ENCODE assay signal across 8 cellular contexts in the genomic region with DNA sequence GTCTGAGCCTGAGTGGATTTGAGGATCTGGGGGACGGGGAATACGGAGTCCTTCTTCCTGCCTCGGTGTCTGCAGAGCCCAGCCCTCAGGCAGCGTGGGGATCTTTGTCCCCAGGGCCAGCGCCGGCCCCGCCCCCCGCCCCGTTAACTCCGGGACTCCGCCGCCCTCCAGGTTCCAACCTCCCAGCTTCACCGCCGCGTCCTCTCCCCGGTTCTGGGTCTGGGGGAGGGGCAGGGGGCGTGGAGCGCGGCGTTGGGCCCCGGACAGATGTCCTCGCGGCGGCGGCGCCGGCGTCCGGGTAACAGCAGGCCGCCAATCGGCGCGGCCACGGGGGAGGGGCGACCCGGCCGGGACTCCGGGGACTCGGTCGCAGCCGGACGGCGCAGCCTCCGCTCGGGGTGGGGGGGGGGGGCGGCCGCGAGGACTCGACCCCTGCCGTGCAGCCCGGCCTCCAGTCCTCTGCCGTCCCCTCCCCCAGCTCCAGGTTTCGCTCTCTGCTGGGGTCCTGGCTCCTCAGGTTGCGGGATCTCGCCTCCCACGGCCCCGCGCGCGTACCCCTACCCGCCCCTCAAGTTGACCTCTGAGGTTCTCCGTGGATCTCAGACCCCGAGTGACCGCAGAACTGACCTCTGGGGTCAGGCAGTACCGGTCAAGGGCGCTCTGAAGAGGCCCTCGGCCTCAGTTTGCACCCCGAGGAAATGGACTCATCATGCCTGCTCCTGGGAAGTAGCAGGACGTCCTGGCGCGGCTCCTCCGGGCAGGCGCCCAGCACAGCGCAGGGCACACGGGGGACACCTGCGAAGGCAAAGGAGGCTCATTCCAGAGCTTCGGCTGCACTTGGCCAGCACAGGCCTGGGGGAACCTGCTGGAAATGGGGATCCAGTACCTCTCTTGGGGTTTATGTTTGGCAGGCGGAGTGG. TPM values are rescaled to one million over a fixed set of nuclear protein-coding genes. Genes with fewer than 3 reads are reported as not detected.
DNase-seq lines count a peak whose midpoint lies in the region; ATAC-seq and TF ChIP-seq lines count a peak whose summit lies in the region.

No MANE protein-coding gene starts in this region.

- H3K79me2 ChIP-seq in PC-3 (ENCODE audit: low read length) (no peaks in the 10 kb centered on the region), trophoblast cell (ENCODE audit: control insufficient read depth, insufficient read depth, low read length, poor library complexity) (no peaks in the 10 kb centered on the region)

- intact Hi-C loops in CD4-positive, alpha-beta memory T cell (cut with micrococcal nuclease), result no loop called here
- intact Hi-C loops in PC-3 (cut with micrococcal nuclease), result loop anchor here (10.0 kb wide), 1 partner anchor 87 kb away; no protein-coding TSS in a partner anchor

- no peak overlapping the region for H2BK12ac ChIP-seq in trophoblast cell (ENCODE audit: low read length)

- CTCF ChIA-PET in CD4-positive, alpha-beta memory T cell (lab: Charles Lee; ENCODE audit: partially characterized antibody), result no interaction called here
- CTCF ChIA-PET in PC-3 (lab: Charles Lee), result no interaction called here

- H3K27ac Mint-ChIP-seq in CD4-positive, alpha-beta memory T cell, result peak overlapping the region in 1 of 7 donors; percentile 30

- ATAC-seq in PC-3 (no peak), HG02588 (IDR thresholded peaks at IDR 0.05; ENCODE audit: unreplicated experiment) (no peak), GM19324 (IDR thresholded peaks at IDR 0.05; ENCODE audit: low FRiP score, unreplicated experiment) (no peak)

- no peak overlapping the region for H3K27ac ChIP-seq in CD4-positive, alpha-beta memory T cell (ENCODE audit: low read depth, low read length)
- H3K27ac ChIP-seq in PC-3 (ENCODE audit: low read length) (no peak overlapping the region), cardiac muscle cell (no peak overlapping the region), trophoblast cell (ENCODE audit: low read depth, low read length) (no peak overlapping the region)

- H3K4me3 ChIP-seq in CD4-positive, alpha-beta memory T cell (ENCODE audit: low read length in 2 of 2), result peak overlapping the region in 1 of 2 donors; percentile 15
- H3K4me3 ChIP-seq in PC-3 (ENCODE audit: low read length) (peak overlapping the region; percentile 51; the same call in 1 of the 2 replicates), cardiac muscle cell (peak overlapping the region; percentile 68), trophoblast cell (ENCODE audit: low read depth, low read length) (no peak overlapping the region)

- no peak overlapping the region for H3K18ac ChIP-seq in trophoblast cell (ENCODE audit: low read length)

- no peak overlapping the region for H4K91ac ChIP-seq in trophoblast cell (ENCODE audit: low read depth, low read length)

- H3K4me2 ChIP-seq in PC-3 (ENCODE audit: low read length), result peak overlapping the region; percentile 77
- peak overlapping the region; percentile 61 for H3K4me2 ChIP-seq in trophoblast cell (ENCODE audit: low read length)

- H4K12ac ChIP-seq in trophoblast cell (ENCODE audit: low read depth, low read length), result no peak overlapping the region

- no peaks in the 10 kb centered on the region for H3K9me3 ChIP-seq in CD4-positive, alpha-beta memory T cell (ENCODE audit: control insufficient read depth in 1 of 2, low read length in 2 of 2)
- H3K9me3 ChIP-seq in PC-3 (ENCODE audit: low read length), result no peaks in the 10 kb centered on the region
- no peaks in the 10 kb centered on the region for H3K9me3 ChIP-seq in cardiac muscle cell (ENCODE audit: low read depth)
- H3K9me3 ChIP-seq in trophoblast cell (ENCODE audit: insufficient read depth, low read depth, low read length), result peaks cover 1% of the 10 kb centered on the region

- H4K8ac ChIP-seq in trophoblast cell (ENCODE audit: low read depth, low read length), result no peak overlapping the region

- peaks cover 2 to 18% (median 6%) of the 10 kb centered on the region in 4 donors for H3K4me1 Mint-ChIP-seq in CD4-positive, alpha-beta memory T cell

- no peaks in the 10 kb centered on the region for H3K79me1 ChIP-seq in trophoblast cell (ENCODE audit: low read length)

- H3K4me1 ChIP-seq in CD4-positive, alpha-beta memory T cell (ENCODE audit: insufficient read depth, low read length), result peaks cover 13% of the 10 kb centered on the region
- H3K4me1 ChIP-seq in PC-3 (ENCODE audit: insufficient read depth, low read length) (0 out of 2 replicates have a peak, but pooled peaks cover 5% of the 10 kb centered on the region), cardiac muscle cell (ENCODE audit: low read depth) (peaks cover 23% of the 10 kb centered on the region), trophoblast cell (ENCODE audit: control insufficient read depth in 1 of 2, insufficient read depth in 2 of 2, low read length in 2 of 2) (peaks cover 4 to 6% of the 10 kb centered on the region in 2 experiments)

- H3K9ac ChIP-seq in PC-3 (ENCODE audit: low read length) (no peak overlapping the region), trophoblast cell (ENCODE audit: low read length) (no peak overlapping the region)

- H2AK5ac ChIP-seq in trophoblast cell (ENCODE audit: low read length), result no peak overlapping the region

- H3K36me3 ChIP-seq in CD4-positive, alpha-beta memory T cell (ENCODE audit: insufficient read depth, low read length), result no peaks in the 10 kb centered on the region
- H3K36me3 ChIP-seq in PC-3 (ENCODE audit: low read depth, low read length), result no peaks in the 10 kb centered on the region
- no peaks in the 10 kb centered on the region for H3K36me3 ChIP-seq in cardiac muscle cell
- no peaks in the 10 kb centered on the region for H3K36me3 ChIP-seq in trophoblast cell (ENCODE audit: control insufficient read depth in 1 of 2, insufficient read depth in 2 of 2, low read length in 2 of 2)

- peak overlapping the region; percentile 27 to 78 (median 69) for H3K4me3 Mint-ChIP-seq in CD4-positive, alpha-beta memory T cell

- H3F3A ChIP-seq in PC-3 (ENCODE audit: low read length, unreplicated experiment), result no peaks in the 10 kb centered on the region

- peaks cover 23% of the 10 kb centered on the region for H3K27me3 ChIP-seq in CD4-positive, alpha-beta memory T cell (ENCODE audit: insufficient read depth, low read length)
- peaks cover 68% of the 10 kb centered on the region for H3K27me3 ChIP-seq in PC-3 (ENCODE audit: low read length)
- peaks cover 17% of the 10 kb centered on the region for H3K27me3 ChIP-seq in cardiac muscle cell
- peaks cover 83% of the 10 kb centered on the region for H3K27me3 ChIP-seq in trophoblast cell (ENCODE audit: insufficient read depth, low read length)

- peaks cover 21 to 23% of the 10 kb centered on the region in 2 donors for H3K27me3 Mint-ChIP-seq in CD4-positive, alpha-beta memory T cell

- TF ChIP-seq CTCF in PC-3 (conservative IDR thresholded peaks at IDR 0.05; ENCODE audit: low read depth, low read length) (no peak), cardiac muscle cell (IDR thresholded peaks at IDR 0.05; ENCODE audit: low read depth, low read length) (no peak), GM20000 (IDR thresholded peaks at IDR 0.05; ENCODE audit: extremely low read depth, missing control alignments) (no peak)

- BruUV-seq in PC-3 (replicated peaks; lab: Mats Ljungman, UMichigan), result no TSS peak

- no peak overlapping the region for H3K14ac ChIP-seq in trophoblast cell (ENCODE audit: low read length)

- H3K9me2 ChIP-seq in PC-3 (replicated peaks; ENCODE audit: low read length), result no peaks in the 10 kb centered on the region

- peaks cover 0 to 3% (median 0%) of the 10 kb centered on the region in 8 donors for H3K9me3 Mint-ChIP-seq in CD4-positive, alpha-beta memory T cell

- no peak overlapping the region for H2BK5ac ChIP-seq in trophoblast cell (ENCODE audit: low read depth, low read length, poor library complexity)

- no peaks in the 10 kb centered on the region for H3K36me3 Mint-ChIP-seq in CD4-positive, alpha-beta memory T cell

- H3K4ac ChIP-seq in trophoblast cell (ENCODE audit: low read depth, low read length), result no peak overlapping the region

- H2BK120ac ChIP-seq in trophoblast cell (ENCODE audit: insufficient read depth, low read length, poor library complexity), result no peak overlapping the region

- H3K23ac ChIP-seq in trophoblast cell (ENCODE audit: low read length), result no peak overlapping the region

- H2AFZ ChIP-seq in PC-3 (ENCODE audit: low read length), result peak overlapping the region; percentile 69
- peak overlapping the region; percentile 10 for H2AFZ ChIP-seq in trophoblast cell (ENCODE audit: insufficient read depth, low read length, poor library complexity)

- no peak for DNase-seq in CD4-positive, alpha-beta memory T cell
- DNase-seq in PC-3 (no peak), cardiac muscle cell (ENCODE audit: low read depth in 1 of 2, low spot score in 1 of 2) (peak in 1 of 2 donors; percentile 80), trophoblast cell (no peak), GM20000 (ENCODE audit: low spot score) (no peak)
- DNase-seq in stimulated activated CD4-positive, alpha-beta T cell treated with anti-CD3 and anti-CD28 coated beads, Interleukin-15, amount 100 ng/mL, for 24 hours, result no peak

- no CpG with 5 or more reads among the region's 78 CpGs for WGBS in trophoblast cell (ENCODE audit: extremely low coverage, insufficient coverage, insufficient read length)

- POLR2A ChIA-PET in CD4-positive, alpha-beta memory T cell (lab: Charles Lee; ENCODE audit: partially characterized antibody), result interaction anchor here (1.2 kb wide), 1 partner anchor 686 kb away, joined by 3 read pairs; no protein-coding TSS in a partner anchor
- POLR2A ChIA-PET in PC-3 (lab: Charles Lee; ENCODE audit: unreplicated experiment), result interaction anchor here (0.7 kb wide), 1 partner anchor 490 kb away, joined by 3 read pairs; no protein-coding TSS in a partner anchor

- H4K20me1 ChIP-seq in PC-3 (ENCODE audit: low read length), result no peaks in the 10 kb centered on the region

RNA-seq across cellular contexts. Expression of gene ELFN1, which starts 2.3 kb away (rescaled TPM):
- under 1 TPM in 1 of 2 experiments, not detected in 1; 0.12 TPM for total RNA-seq in CD4-positive, alpha-beta memory T cell
- polyA plus RNA-seq in CD4-positive, alpha-beta memory T cell, result not detected
- total RNA-seq in PC-3 (2014; rRNA removed) (0.69 and 0.75 TPM in 2 replicates), cardiac muscle cell (48.7 and 51.6 TPM in 2 replicates)
- 8.9 and 13.4 TPM in 2 replicates for polyA plus RNA-seq in cardiac muscle cell
- polyA plus RNA-seq in trophoblast cell (2013), result 0.68 and 0.78 TPM in 2 replicates

Comparison
In these comparisons a context has a peak if more than half of its experiments do, and no peak if none do; other contexts are left out.
1. RNA of gene ELFN1, which starts 2.3 kb away (total RNA-seq): 48.7 to 51.6 TPM in cardiac muscle cell; 0.69 to 0.75 TPM in PC-3 and 0.12 TPM in CD4-positive, alpha-beta memory T cell; every median in the first group is over 10 times any median in the second.